ENCODE assay signal across 1 cellular context in genomic region chr16:20862162-20862960, GRCh38.
TF ChIP-seq lines count a peak whose summit lies in the region.

No MANE protein-coding gene starts in this region.

TF ChIP-seq in WTC11, 78 proteins besides CTCF, POLR2A, EP300 and RAD21 (continued from another document):
- TF ChIP-seq ZNF281 (CRISPR knock-in tag; IDR thresholded peaks at IDR 0.05) (no peak), ZNF263 (CRISPR knock-in tag; IDR thresholded peaks at IDR 0.05; ENCODE audit: low read depth) (no peak), HMGA2 (CRISPR knock-in tag; IDR thresholded peaks at IDR 0.05) (no peak)
